ENCODE assay signal across 8 cellular contexts in genomic region chr1:85201340-85202091, GRCh38. TPM values are rescaled to one million over a fixed set of nuclear protein-coding genes. Genes with fewer than 3 reads are reported as not detected.
A peak's percentile ranks its signal among the peaks of the same experiment; 100 is the strongest.
DNase-seq lines count a peak whose midpoint lies in the region; ATAC-seq and TF ChIP-seq lines count a peak whose summit lies in the region.

No MANE protein-coding gene starts in this region.

- H2AFZ ChIP-seq in OCI-LY3 (ENCODE audit: low read depth, low read length) (peak overlapping the region; percentile 87), fibroblast of lung (ENCODE audit: low read length) (peak overlapping the region; percentile 93)

- H3K27ac Mint-ChIP-seq in natural killer cell: peak overlapping the region in 1 of 2 donors; percentile 72

- H3K27ac ChIP-seq in OCI-LY3 (ENCODE audit: low read length) (peak overlapping the region; percentile 73), fibroblast of lung (ENCODE audit: insufficient read depth, low read length) (peak overlapping the region; percentile 82)

- peak overlapping the region; percentile 95 for H3K4me3 Mint-ChIP-seq in natural killer cell

- H3K4me1 Mint-ChIP-seq in natural killer cell: peaks cover 7 to 15% of the 10 kb centered on the region in 2 donors

- H3K27me3 ChIP-seq in OCI-LY3 (ENCODE audit: low read depth, low read length) (no peaks in the 10 kb centered on the region), fibroblast of lung (ENCODE audit: control insufficient read depth, insufficient read depth, low read length) (no peaks in the 10 kb centered on the region)

- H3K9ac ChIP-seq in OCI-LY3 (ENCODE audit: low read length) (peak overlapping the region; percentile 85), fibroblast of lung (ENCODE audit: insufficient read depth, low read length) (peak overlapping the region; percentile 84)

- no peaks in the 10 kb centered on the region for H3K9me3 Mint-ChIP-seq in natural killer cell

- intact Hi-C loops in natural killer cell (cut with micrococcal nuclease): no loop called here

- DNase-seq in A172 (ENCODE audit: low spot score) (peak; percentile 21), activated T-helper 1 cell treated with Interleukin-2 at 50 U/mL for 16 hours (ENCODE audit: low read depth) (peak; percentile 58), fibroblast of lung (ENCODE audit: low read depth in 2 of 2) (peak; percentile 52 to 69), natural killer cell (peak; percentile 47)
- DNase-seq in stimulated activated naive CD4-positive, alpha-beta T cell treated with Interleukin-2 at 50 U/mL for 16 hours (lab: John Stamatoyannopoulos, UW): peak; percentile 60

- H3K27me3 Mint-ChIP-seq in natural killer cell (ENCODE audit: low read depth in 2 of 2): peaks cover 29 to 47% of the 10 kb centered on the region in 2 donors

- peaks cover 15% of the 10 kb centered on the region for H3K79me2 ChIP-seq in OCI-LY3 (ENCODE audit: low read length)
- H3K79me2 ChIP-seq in fibroblast of lung (ENCODE audit: control insufficient read depth, insufficient read depth, low read length): peaks cover 6% of the 10 kb centered on the region

- TF ChIP-seq CTCF in OCI-LY3 (IDR thresholded peaks at IDR 0.05; ENCODE audit: low read depth, low read length) (no peak), fibroblast of lung (conservative IDR thresholded peaks at IDR 0.05 in 1 of 2, IDR thresholded peaks at IDR 0.05 in 1 of 2; ENCODE audit: low read depth in 1 of 2, low read length in 2 of 2) (no peak), natural killer cell (IDR thresholded peaks at IDR 0.05) (no peak)

- H3K4me3 ChIP-seq in OCI-LY3 (ENCODE audit: low read length) (peak overlapping the region; percentile 89), fibroblast of lung (replicated peaks in 1 of 4; ENCODE audit: control extremely low read depth in 1 of 4, insufficient read depth in 1 of 4, low read depth in 3 of 4, low read length in 4 of 4) (peak overlapping the region; percentile 67 to 92 (median 79))

- H3K9me3 ChIP-seq in OCI-LY3 (ENCODE audit: insufficient read depth, low read length) (no peaks in the 10 kb centered on the region), fibroblast of lung (ENCODE audit: control insufficient read depth, insufficient read depth, low read depth, low read length) (no peaks in the 10 kb centered on the region)

- no peaks in the 10 kb centered on the region for H3K36me3 Mint-ChIP-seq in natural killer cell

- H3K4me2 ChIP-seq in OCI-LY3 (ENCODE audit: low read length) (peak overlapping the region; percentile 79), fibroblast of lung (ENCODE audit: extremely low read depth, insufficient read depth, low read length) (peak overlapping the region; percentile 97)

- ATAC-seq in GM18858 (IDR thresholded peaks at IDR 0.05; ENCODE audit: unreplicated experiment) (peak; percentile 36), HG03066 (IDR thresholded peaks at IDR 0.05; ENCODE audit: low read depth, unreplicated experiment) (peak; percentile 41), natural killer cell (peak; percentile 58 to 73 (median 73))

- H3K36me3 ChIP-seq in OCI-LY3 (replicated peaks; ENCODE audit: low read depth, low read length) (no peaks in the 10 kb centered on the region), fibroblast of lung (ENCODE audit: control insufficient read depth, insufficient read depth, low read length) (no peaks in the 10 kb centered on the region)

- H3K4me1 ChIP-seq in OCI-LY3 (ENCODE audit: low read length) (peaks cover 17% of the 10 kb centered on the region), fibroblast of lung (ENCODE audit: control insufficient read depth, extremely low read depth, insufficient read depth, low read length) (no peaks in the 10 kb centered on the region)

- H4K20me1 ChIP-seq in OCI-LY3 (ENCODE audit: insufficient read depth, low read length) (no peaks in the 10 kb centered on the region), fibroblast of lung (ENCODE audit: control insufficient read depth, extremely low read depth, insufficient read depth, low read length) (no peaks in the 10 kb centered on the region)

RNA-seq across cellular contexts. Expression of gene SYDE2, which starts 0.7 kb away (rescaled TPM):
- total RNA-seq in A172 (2014; rRNA removed; shearing (Covaris generic)): 2.9 and 4.2 TPM in 2 replicates
- total RNA-seq in fibroblast of lung: 7.4 TPM in 2 replicates
- polyA plus RNA-seq in fibroblast of lung: 2.9 and 3.6 TPM in 2 replicates
- 1.3 and 1.8 TPM in 2 replicates for polyA plus RNA-seq in fibroblast of lung (2012)
- polyA minus RNA-seq in fibroblast of lung (ENCODE audit: low replicate concordance): 2.6 and 4.5 TPM in 2 replicates
- total RNA-seq in natural killer cell: under 1 TPM in 2 of 3 donors, not detected in 1; 0.11 to 0.35 TPM

RNA-seq across cellular contexts. Expression of gene C1orf52, which starts 57.9 kb away (rescaled TPM):
- 13.0 and 19.7 TPM in 2 replicates for total RNA-seq in A172 (2014; rRNA removed; shearing (Covaris generic))
- total RNA-seq in fibroblast of lung (10.0 and 11.4 TPM in 2 replicates), natural killer cell (10 to 100 TPM; 50.6 to 67.3 (median 58.9) TPM)
- 16.4 and 24.7 TPM in 2 replicates for polyA plus RNA-seq in fibroblast of lung
- 17.1 and 25.7 TPM in 2 replicates for polyA plus RNA-seq in fibroblast of lung (2012)
- polyA minus RNA-seq in fibroblast of lung (ENCODE audit: low replicate concordance): 3.0 and 26.7 TPM in 2 replicates

Comparison
In these comparisons a context has a peak if more than half of its experiments do, and no peak if none do; other contexts are left out.
1. Peak in every context shown above with its lines: DNase-seq, ATAC-seq, H3K4me3 ChIP-seq and H3K27ac ChIP-seq.